24 cellular contexts compared by ENCODE assay signal in the genomic region with DNA sequence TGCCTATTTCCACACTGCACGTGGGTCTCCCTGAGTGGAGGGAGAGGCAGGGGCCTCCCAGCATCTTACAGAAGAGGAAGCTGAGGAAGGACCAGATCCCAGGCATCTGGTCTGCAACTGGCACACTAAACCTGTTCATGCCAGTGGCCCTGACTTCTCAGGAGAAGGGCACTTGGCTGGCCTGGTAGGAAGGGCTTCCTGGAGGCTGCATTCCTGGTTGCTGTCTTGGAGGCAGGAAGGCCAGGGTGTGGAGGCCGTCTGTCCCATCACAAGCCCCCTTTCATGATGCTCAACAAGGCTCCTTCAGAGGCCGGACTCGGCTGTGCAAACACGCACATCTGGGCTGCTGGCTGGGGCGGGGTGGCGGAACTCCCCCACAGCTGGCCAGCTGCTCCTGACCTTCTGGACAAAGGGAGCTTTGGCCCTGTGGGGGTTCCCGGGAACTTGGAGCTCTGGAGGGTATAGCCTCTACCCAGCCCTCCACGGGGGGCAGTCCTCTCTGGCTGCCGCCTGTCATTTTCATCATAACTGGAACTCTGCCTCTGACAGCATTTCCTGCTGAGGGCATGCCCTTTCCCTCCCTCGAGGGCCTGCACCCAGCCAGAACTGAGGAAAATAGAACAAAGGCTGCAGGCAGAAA. TPM values are rescaled to one million over a fixed set of nuclear protein-coding genes. Genes with fewer than 3 reads are reported as not detected.
"Had no signal": no experiment of that assay in that cellular context is flagged by ENCODE, and none has a peak within 500 bp of the region (broad histone marks: within the 10 kb centered on the region; RNA-seq: fewer than 3 reads in every experiment).

No MANE protein-coding gene starts in this region.

- H3K36me3 ChIP-seq: breast epithelium, transverse colon had no signal

- H3K4me2 ChIP-seq: smooth muscle cell had no signal

- H3K4me3 ChIP-seq: breast epithelium, coronary artery, dorsolateral prefrontal cortex, lung, smooth muscle cell, testis, transverse colon had no signal

- H3K27me3 ChIP-seq: breast epithelium, dorsolateral prefrontal cortex, testis had no signal

- H3K27ac ChIP-seq: breast epithelium, coronary artery, dorsolateral prefrontal cortex, testis, transverse colon had no signal

- H3K9me3 ChIP-seq: breast epithelium, testis, transverse colon had no signal

- H3K4me1 ChIP-seq: breast epithelium, testis, transverse colon had no signal

- ATAC-seq: activated CD8-positive, alpha-beta memory T cell treated with anti-CD3 and anti-CD28 coated beads, Interleukin-2, amount 10 ng/mL, durations not matched to agents 7 days and 5 days; activated CD8-positive, alpha-beta T cell treated with anti-CD3 and anti-CD28 coated beads for 36 hours; activated naive CD4-positive, alpha-beta T cell treated with anti-CD3 and anti-CD28 coated beads, Interleukin-2, amount 50 U/mL, for 72 hours; activated T-cell treated with anti-CD3 and anti-CD28 coated beads, Interleukin-2, amount 50 U/mL, for 72 hours; effector memory CD8-positive, alpha-beta T cell; stimulated activated naive CD8-positive, alpha-beta T cell treated with anti-CD3 and anti-CD28 coated beads, Interleukin-15, Interleukin-2, amounts not matched to agents 100 U/mL and 50 U/mL, for 24 hours had no signal

- DNase-seq: activated B cell treated with CpG ODN at 0.5 μM for 24 hours; activated CD4-positive, alpha-beta T cell treated with anti-CD3 and anti-CD28 coated beads, Interleukin-2, amount 50 U/mL, for 1 hour; activated CD8-positive, alpha-beta memory T cell treated with anti-CD3 and anti-CD28 coated beads, Interleukin-2, amount 10 ng/mL, durations not matched to agents 7 days and 5 days; activated CD8-positive, alpha-beta T cell treated with anti-CD3 and anti-CD28 coated beads for 36 hours; activated naive CD4-positive, alpha-beta T cell; activated T-cell treated with anti-CD3 and anti-CD28 coated beads for 4 hours; activated T-cell treated with anti-CD3 and anti-CD28 coated beads, Interleukin-2, amount 50 U/mL, for 72 hours; effector memory CD8-positive, alpha-beta T cell; hippocampal formation; mesendoderm; occipital lobe; stimulated activated CD4-positive, alpha-beta T cell treated with anti-CD3 and anti-CD28 coated beads, Interleukin-2, amount 100 ng/mL, for 48 hours; stimulated activated naive CD8-positive, alpha-beta T cell treated with anti-CD3 and anti-CD28 coated beads, Interleukin-15, Interleukin-2, amounts not matched to agents 100 U/mL and 50 U/mL, for 24 hours; T-helper 1 cell; testis; transverse colon had no signal

RNA-seq across cellular contexts. Expression of a gene that starts 39.2 kb away (rescaled TPM):
- total RNA-seq: activated naive CD4-positive, alpha-beta T cell treated with anti-CD3 and anti-CD28 coated beads, Interleukin-2, amount 50 U/mL, for 72 hours; activated T-cell treated with anti-CD3 and anti-CD28 coated beads, Interleukin-2, amount 50 U/mL, for 72 hours; endothelial cell of umbilical vein; smooth muscle cell; transverse colon had no signal
- polyA plus RNA-seq: endothelial cell of umbilical vein, fibroblast of lung had no signal
